8 cellular contexts compared by ENCODE assay signal in the genomic region with DNA sequence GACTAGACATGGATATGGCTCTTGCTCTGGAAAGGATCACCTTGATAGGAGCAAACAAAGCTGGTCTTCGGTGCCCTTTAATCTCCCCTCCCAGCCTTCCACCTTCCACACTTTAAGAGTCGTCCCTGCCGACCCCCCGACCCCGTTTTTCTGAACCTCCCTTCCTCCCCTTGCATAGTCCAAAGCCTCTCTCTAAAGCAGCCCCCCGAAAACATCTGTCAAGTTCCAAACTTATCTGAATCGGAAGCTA. TPM values are rescaled to one million over a fixed set of nuclear protein-coding genes. Genes with fewer than 3 reads are reported as not detected.
DNase-seq lines count a peak whose midpoint lies in the region; ATAC-seq and TF ChIP-seq lines count a peak whose summit lies in the region.

No MANE protein-coding gene starts in this region.

- TF ChIP-seq RAD21 in liver (IDR thresholded peaks at IDR 0.05), result no peak

- H3K4me1 ChIP-seq in liver (ENCODE audit: control insufficient read depth in 4 of 4, insufficient read depth in 4 of 4, low read length in 3 of 4) (peaks cover 2 to 23% (median 19%) of the 10 kb centered on the region in 4 donors), upper lobe of right lung (peaks cover 16% of the 10 kb centered on the region)

- H3K4me3 Mint-ChIP-seq in activated naive CD4-positive, alpha-beta T cell treated with anti-CD3 and anti-CD28 coated beads, Interleukin-2, amount 50 U/mL, for 24 hours, result peak overlapping the region; percentile 99

- peaks cover 2% of the 10 kb centered on the region for H3K36me3 Mint-ChIP-seq in activated naive CD4-positive, alpha-beta T cell treated with anti-CD3 and anti-CD28 coated beads, Interleukin-2, amount 50 U/mL, for 24 hours

- peak overlapping the region; percentile 99 for H3K27ac Mint-ChIP-seq in activated naive CD4-positive, alpha-beta T cell treated with anti-CD3 and anti-CD28 coated beads, Interleukin-2, amount 50 U/mL, for 24 hours

- peak overlapping the region; percentile 98 for H3K4me3 ChIP-seq in astrocyte of the spinal cord (ENCODE audit: low read depth, low read length)
- peak overlapping the region; percentile 55 to 98 (median 83) for H3K4me3 ChIP-seq in liver (ENCODE audit: low read depth in 1 of 3, low read length in 3 of 3)
- H3K4me3 ChIP-seq in upper lobe of right lung, result peak overlapping the region; percentile 97

- H3K36me3 ChIP-seq in liver (ENCODE audit: control insufficient read depth in 4 of 4, insufficient read depth in 3 of 4, low read depth in 1 of 4, low read length in 3 of 4) (peaks cover 2 to 27% (median 23%) of the 10 kb centered on the region in 4 donors), upper lobe of right lung (peaks cover 28% of the 10 kb centered on the region)

- no peaks in the 10 kb centered on the region for H3K9me3 Mint-ChIP-seq in activated naive CD4-positive, alpha-beta T cell treated with anti-CD3 and anti-CD28 coated beads, Interleukin-2, amount 50 U/mL, for 24 hours

- peaks cover 25% of the 10 kb centered on the region for H3K4me1 Mint-ChIP-seq in activated naive CD4-positive, alpha-beta T cell treated with anti-CD3 and anti-CD28 coated beads, Interleukin-2, amount 50 U/mL, for 24 hours

- WGBS in liver, result 2% methylated on average over 7 of the region's 7 CpGs

- no peaks in the 10 kb centered on the region for H3K27me3 Mint-ChIP-seq in activated naive CD4-positive, alpha-beta T cell treated with anti-CD3 and anti-CD28 coated beads, Interleukin-2, amount 50 U/mL, for 24 hours

- intact Hi-C loops in upper lobe of right lung (cut with DNase I), result no loop called here

- H3K27me3 ChIP-seq in liver (ENCODE audit: control insufficient read depth in 4 of 4, insufficient read depth in 4 of 4, low read length in 3 of 4) (no peaks in the 10 kb centered on the region), upper lobe of right lung (no peaks in the 10 kb centered on the region)

- in situ Hi-C loops in astrocyte of the spinal cord (cut with HindIII; ENCODE audit: low sequenced_read_pairs), result no loop called here

- TF ChIP-seq CTCF in astrocyte of the spinal cord (IDR thresholded peaks at IDR 0.05; ENCODE audit: low read depth, low read length) (no peak), liver (IDR thresholded peaks at IDR 0.05; ENCODE audit: low read depth, low read length, missing input control) (no peak), upper lobe of right lung (IDR thresholded peaks at IDR 0.05) (no peak)

- H3K9me3 ChIP-seq in liver (ENCODE audit: control insufficient read depth in 4 of 4, low read length in 3 of 4), result no peaks in the 10 kb centered on the region
- no peaks in the 10 kb centered on the region for H3K9me3 ChIP-seq in upper lobe of right lung

- H3K9ac ChIP-seq in liver (ENCODE audit: low read depth in 1 of 2, low read length in 2 of 2), result peak overlapping the region; percentile 58 to 87

- peak overlapping the region; percentile 61 to 77 for H3K27ac ChIP-seq in liver (ENCODE audit: low read depth in 1 of 2, low read length in 2 of 2)
- peak overlapping the region; percentile 88 for H3K27ac ChIP-seq in upper lobe of right lung

- no peak for ATAC-seq in upper lobe of right lung

- no peak for DNase-seq in activated naive CD4-positive, alpha-beta T cell treated with anti-CD3 and anti-CD28 coated beads, Interleukin-2, amount 50 U/mL, for 16 hours
- no peak for DNase-seq in astrocyte of the spinal cord (ENCODE audit: low read depth, low spot score)
- no peak for DNase-seq in upper lobe of right lung
- no peak for DNase-seq in DMS153 (lab: John Stamatoyannopoulos, UW)
- DNase-seq in mesenteric fat pad (ENCODE audit: low spot score), result no peak
- DNase-seq in UCSD-AML1 (lab: John Stamatoyannopoulos, UW; ENCODE audit: unreplicated experiment), result no peak

TF ChIP-seq in liver, 16 proteins besides CTCF, POLR2A, EP300 and RAD21:
- no peak for TF ChIP-seq EGR1 (IDR thresholded peaks at IDR 0.05; ENCODE audit: low read depth in 2 of 2)
- TF ChIP-seq HNF4G (IDR thresholded peaks at IDR 0.05), result no peak
- TF ChIP-seq GABPA (IDR thresholded peaks at IDR 0.05 in 1 of 2, conservative IDR thresholded peaks at IDR 0.05 in 1 of 2), result no peak

RNA-seq across cellular contexts. Expression of a gene that starts 0.4 kb away (rescaled TPM):
- 10 to 100 TPM; 14.7 to 19.5 TPM for total RNA-seq in liver
- 10 to 100 TPM in 1 of 2 donors, 1 to 10 TPM in 1; 8.8 to 18.4 TPM for polyA plus RNA-seq in liver
- 52.2 TPM for total RNA-seq in upper lobe of right lung
- 68.4 TPM for total RNA-seq in mesenteric fat pad

RNA-seq across cellular contexts. Expression of a gene that starts 28.6 kb away (rescaled TPM):
- 1 to 10 TPM in 1 of 2 donors, under 1 TPM in 1; 0.93 to 1.8 TPM for total RNA-seq in liver
- 1 to 10 TPM in 1 of 2 donors, under 1 TPM in 1; 0.61 to 1.4 TPM for polyA plus RNA-seq in liver
- total RNA-seq in upper lobe of right lung, result 12.3 TPM
- 57.2 TPM for total RNA-seq in mesenteric fat pad
